12 cellular contexts compared by ENCODE assay signal in the genomic region with DNA sequence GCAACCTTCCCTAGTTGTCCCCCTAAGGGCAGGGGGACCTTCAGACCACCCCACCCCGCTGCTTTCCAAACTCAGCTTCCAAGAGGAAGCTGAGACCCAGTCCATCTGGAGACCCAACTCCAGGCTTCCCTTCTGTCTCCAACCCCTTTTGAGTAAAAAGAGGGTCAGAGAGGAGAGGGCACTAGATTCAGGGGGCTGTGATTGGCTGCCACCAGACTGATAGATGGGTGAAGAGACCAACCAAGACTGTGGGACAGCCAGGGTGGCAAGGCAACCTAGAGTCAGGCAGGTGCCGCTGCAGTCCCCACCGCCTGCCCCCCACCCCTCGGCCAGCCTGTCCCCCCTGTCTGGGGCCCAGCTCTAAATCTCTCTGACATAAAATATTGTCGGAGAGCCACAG.
DNase-seq lines count a peak whose midpoint lies in the region; ATAC-seq and TF ChIP-seq lines count a peak whose summit lies in the region.
"Had no signal": no experiment of that assay in that cellular context is flagged by ENCODE, and none has a peak within 500 bp of the region (broad histone marks: within the 10 kb centered on the region; RNA-seq: fewer than 3 reads in every experiment).

No MANE protein-coding gene starts in this region.

- no peak overlapping the region for H3K4me3 ChIP-seq in mesenchymal stem cell (ENCODE audit: insufficient read depth in 1 of 2, low read depth in 1 of 2, low read length in 2 of 2)

- H2BK15ac ChIP-seq in mesenchymal stem cell (ENCODE audit: low read depth, poor library complexity, severe bottlenecking) = no peak overlapping the region

- H3K23ac ChIP-seq in mesenchymal stem cell (ENCODE audit: low read length in 2 of 2) = no peak overlapping the region

- H3K9me3 ChIP-seq in mesenchymal stem cell (ENCODE audit: control insufficient read depth, low read length) = no peaks in the 10 kb centered on the region

- no peak for ATAC-seq in activated naive CD8-positive, alpha-beta T cell treated with anti-CD3 and anti-CD28 coated beads, Interleukin-2, amount 10 ng/mL, durations not matched to agents 7 days and 5 days (ENCODE audit: low read depth)

- peak; percentile 46 for DNase-seq in activated CD4-positive, alpha-beta T cell treated with anti-CD3 and anti-CD28 coated beads for 48 hours
- DNase-seq in activated CD4-positive, alpha-beta T cell treated with anti-CD3 and anti-CD28 coated beads for 4 hours = no peak
- DNase-seq in NCI-H524 (lab: John Stamatoyannopoulos, UW) (peak; percentile 44 to 90), NCI-H1105 treated with DMSO at 0.1 percent for 48 hours (lab: John Stamatoyannopoulos, UW) (no peak), endothelial cell (ENCODE audit: low spot score) (no peak), mesenchymal stem cell (no peak)
- DNase-seq in activated naive CD8-positive, alpha-beta T cell treated with anti-CD3 and anti-CD28 coated beads, Interleukin-2, amount 10 ng/mL, durations not matched to agents 7 days and 5 days = no peak
- DNase-seq in stimulated activated CD4-positive, alpha-beta T cell treated with anti-CD3 and anti-CD28 coated beads, Interleukin-4, amount 100 ng/mL, for 1 hour = peak; percentile 11
- DNase-seq: HFFc6, NCI-H1092 treated with DMSO at 0.1 percent for 48 hours had no signal

- H3K27ac Mint-ChIP-seq in activated naive CD8-positive, alpha-beta T cell treated with anti-CD3 and anti-CD28 coated beads, Interleukin-2, amount 10 ng/mL, durations not matched to agents 7 days and 5 days = peak overlapping the region; percentile 65
- no peak overlapping the region for H3K27ac Mint-ChIP-seq in endothelial cell (ENCODE audit: unreplicated experiment)
- H3K27ac Mint-ChIP-seq: HFFc6 had no signal

- no peak overlapping the region for H2BK120ac ChIP-seq in mesenchymal stem cell (ENCODE audit: low read depth, low read length)

- H3K4me3 Mint-ChIP-seq in activated naive CD8-positive, alpha-beta T cell treated with anti-CD3 and anti-CD28 coated beads, Interleukin-2, amount 10 ng/mL, durations not matched to agents 7 days and 5 days = peak overlapping the region; percentile 69
- no peak overlapping the region for H3K4me3 Mint-ChIP-seq in endothelial cell (ENCODE audit: unreplicated experiment)
- H3K4me3 Mint-ChIP-seq: HFFc6 had no signal

- POLR2A ChIA-PET in activated naive CD8-positive, alpha-beta T cell treated with anti-CD3 and anti-CD28 coated beads, Interleukin-2, amount 10 ng/mL, durations not matched to agents 7 days and 5 days (lab: Charles Lee) = no interaction called here

- no peak overlapping the region for H2AFZ ChIP-seq in mesenchymal stem cell (ENCODE audit: low read depth, low read length)

- no peak overlapping the region for H4K91ac ChIP-seq in mesenchymal stem cell (ENCODE audit: low read length)

- no peak overlapping the region for H3K9ac ChIP-seq in mesenchymal stem cell (ENCODE audit: low read length)

- no peak for TF ChIP-seq CTCF in endothelial cell (IDR thresholded peaks at IDR 0.05; ENCODE audit: unreplicated experiment)

- no peak overlapping the region for H2BK5ac ChIP-seq in mesenchymal stem cell (ENCODE audit: low read depth, low read length, poor library complexity, severe bottlenecking)

- peaks cover 2% of the 10 kb centered on the region for H3K27me3 Mint-ChIP-seq in activated naive CD8-positive, alpha-beta T cell treated with anti-CD3 and anti-CD28 coated beads, Interleukin-2, amount 10 ng/mL, durations not matched to agents 7 days and 5 days
- H3K27me3 Mint-ChIP-seq in endothelial cell (ENCODE audit: unreplicated experiment) = peaks cover 11% of the 10 kb centered on the region

- no peaks in the 10 kb centered on the region for H3K36me3 ChIP-seq in mesenchymal stem cell (ENCODE audit: control insufficient read depth in 1 of 2, insufficient read depth in 2 of 2, low read depth in 1 of 2, low read length in 2 of 2)

- no peak overlapping the region for H2AK5ac ChIP-seq in mesenchymal stem cell (ENCODE audit: low read length, severe bottlenecking)

- no peak overlapping the region for H3K4me2 ChIP-seq in mesenchymal stem cell (ENCODE audit: low read length, poor library complexity, severe bottlenecking)

- no peak overlapping the region for H3K27ac ChIP-seq in mesenchymal stem cell (ENCODE audit: low read length, poor library complexity, severe bottlenecking)
- H3K27ac ChIP-seq: epithelial cell of prostate, VCaP had no signal

- peaks cover 6% of the 10 kb centered on the region for H3K36me3 Mint-ChIP-seq in activated naive CD8-positive, alpha-beta T cell treated with anti-CD3 and anti-CD28 coated beads, Interleukin-2, amount 10 ng/mL, durations not matched to agents 7 days and 5 days
- H3K36me3 Mint-ChIP-seq in endothelial cell (ENCODE audit: low read depth, unreplicated experiment) = no peaks in the 10 kb centered on the region

- peaks cover 20% of the 10 kb centered on the region for H3K4me1 Mint-ChIP-seq in activated naive CD8-positive, alpha-beta T cell treated with anti-CD3 and anti-CD28 coated beads, Interleukin-2, amount 10 ng/mL, durations not matched to agents 7 days and 5 days
- H3K4me1 Mint-ChIP-seq in endothelial cell (ENCODE audit: unreplicated experiment) = no peaks in the 10 kb centered on the region

- peaks cover 18 to 92% of the 10 kb centered on the region in 2 experiments for H3K27me3 ChIP-seq in mesenchymal stem cell (ENCODE audit: control insufficient read depth in 1 of 2, insufficient read depth in 1 of 2, low read length in 2 of 2)

- H3K18ac ChIP-seq in mesenchymal stem cell (ENCODE audit: low read depth in 1 of 2, low read length in 2 of 2) = no peak overlapping the region

- H3K79me1 ChIP-seq in mesenchymal stem cell (replicated peaks; ENCODE audit: low read length, poor library complexity, severe bottlenecking) = no peaks in the 10 kb centered on the region

- H3K9me3 Mint-ChIP-seq in activated naive CD8-positive, alpha-beta T cell treated with anti-CD3 and anti-CD28 coated beads, Interleukin-2, amount 10 ng/mL, durations not matched to agents 7 days and 5 days = peaks cover 2% of the 10 kb centered on the region
- H3K9me3 Mint-ChIP-seq in endothelial cell (ENCODE audit: unreplicated experiment) = no peaks in the 10 kb centered on the region

- H3K14ac ChIP-seq in mesenchymal stem cell (ENCODE audit: low read length in 2 of 2) = no peak overlapping the region

- H2BK12ac ChIP-seq in mesenchymal stem cell (ENCODE audit: low read length in 2 of 2) = no peak overlapping the region

- no peak overlapping the region for H4K8ac ChIP-seq in mesenchymal stem cell (ENCODE audit: low read length)

- 90% methylated on average over 4 of the region's 5 CpGs for WGBS in mesenchymal stem cell

- H3K4ac ChIP-seq in mesenchymal stem cell (ENCODE audit: low read depth in 1 of 2, low read length in 2 of 2) = no peak overlapping the region

- no peaks in the 10 kb centered on the region for H3K4me1 ChIP-seq in mesenchymal stem cell (ENCODE audit: control insufficient read depth, insufficient read depth, low read depth, low read length)

Comparison
In these comparisons a context has a peak if more than half of its experiments do, and no peak if none do; other contexts are left out.
1. DNase-seq: peak in activated CD4-positive, alpha-beta T cell treated with anti-CD3 and anti-CD28 coated beads for 48 hours (single experiment), NCI-H524 (2 of 2) and stimulated activated CD4-positive, alpha-beta T cell treated with anti-CD3 and anti-CD28 coated beads, Interleukin-4, amount 100 ng/mL, for 1 hour (single experiment); none in activated CD4-positive, alpha-beta T cell treated with anti-CD3 and anti-CD28 coated beads for 4 hours (0 of 2), activated naive CD8-positive, alpha-beta T cell treated with anti-CD3 and anti-CD28 coated beads, Interleukin-2, amount 10 ng/mL, durations not matched to agents 7 days and 5 days (single experiment), NCI-H1105 treated with DMSO at 0.1 percent for 48 hours (single experiment), endothelial cell (single experiment) and mesenchymal stem cell (single experiment).